11 cellular contexts compared by ENCODE assay signal in genomic region chr16:3112881-3113574, GRCh38. TPM values are rescaled to one million over a fixed set of nuclear protein-coding genes. Genes with fewer than 3 reads are reported as not detected.
DNase-seq lines count a peak whose midpoint lies in the region; ATAC-seq and TF ChIP-seq lines count a peak whose summit lies in the region.
"Had no signal": no experiment of that assay in that cellular context is flagged by ENCODE, and none has a peak within 500 bp of the region (broad histone marks: within the 10 kb centered on the region; RNA-seq: fewer than 3 reads in every experiment).

No MANE protein-coding gene starts in this region.

- TSS peak; percentile 52 for BruUV-seq in Caco-2 (replicated peaks; lab: Mats Ljungman, UMichigan)

- intact Hi-C loops in Caco-2 (cut with micrococcal nuclease; ENCODE audit: unreplicated experiment) (no loop called here), heart left ventricle (cut with DNase I) (loop anchor here in 1 of 10 donors (5.0 kb wide), 1 partner anchor 56 kb away; no protein-coding TSS in a partner anchor)

- H3K36me3 Mint-ChIP-seq in Caco-2 (ENCODE audit: insufficient read depth, unreplicated experiment) (peaks cover 6% of the 10 kb centered on the region), WTC11 (peaks cover 14% of the 10 kb centered on the region), progenitor cell of endocrine pancreas (ENCODE audit: insufficient read depth) (peaks cover 2% of the 10 kb centered on the region)
- H3K36me3 Mint-ChIP-seq in activated T-helper 17 cell treated with anti-CD3 and anti-CD28 coated beads, Interleukin-2, amount 50 U/mL, for 72 hours (ENCODE audit: low read depth), result no peaks in the 10 kb centered on the region

- ATAC-seq in WTC11 (no peak; the same call in 1 of the 2 replicates), heart left ventricle (peak; percentile 8 to 38 (median 19)), HG02759 (IDR thresholded peaks at IDR 0.05; ENCODE audit: unreplicated experiment) (no peak)
- no peak for ATAC-seq in activated T-helper 17 cell treated with anti-CD3 and anti-CD28 coated beads, Interleukin-2, amount 50 U/mL, for 72 hours (replicated peaks)

- H3K4me3 ChIP-seq in Caco-2 (ENCODE audit: low read depth, low read length) (peak overlapping the region; percentile 50), heart left ventricle (peak overlapping the region; percentile 40 to 97 (median 85))

- H3K4me1 ChIP-seq in Caco-2 (peaks cover 4% of the 10 kb centered on the region; the same call in 1 of the 2 replicates), heart left ventricle (peaks cover 0 to 35% (median 24%) of the 10 kb centered on the region in 12 donors)

- DNase-seq in Caco-2 (no peak), WTC11 (ENCODE audit: low spot score) (no peak), heart left ventricle (peak in 1 of 5 donors; percentile 45), progenitor cell of endocrine pancreas (ENCODE audit: low spot score, unreplicated experiment) (no peak), NCI-H2196 treated with DMSO at 0.1 percent for 48 hours (lab: John Stamatoyannopoulos, UW; ENCODE audit: unreplicated experiment) (no peak), NCI-H2107 (lab: John Stamatoyannopoulos, UW) (no peak)
- DNase-seq: activated gamma-delta T cell treated with Interleukin-2 at 50 U/mL for 16 hours had no signal

- no peak for TF ChIP-seq POLR2A in heart left ventricle (IDR thresholded peaks at IDR 0.05)

- H3K27ac Mint-ChIP-seq in Caco-2 (ENCODE audit: unreplicated experiment) (no peak overlapping the region), WTC11 (peak overlapping the region; percentile 80), progenitor cell of endocrine pancreas (peak overlapping the region; percentile 67)
- no peak overlapping the region for H3K27ac Mint-ChIP-seq in activated T-helper 17 cell treated with anti-CD3 and anti-CD28 coated beads, Interleukin-2, amount 50 U/mL, for 72 hours

- H3K9me3 ChIP-seq in Caco-2 (no peaks in the 10 kb centered on the region), heart left ventricle (no peaks in the 10 kb centered on the region)

- H3K4me3 Mint-ChIP-seq in Caco-2 (ENCODE audit: unreplicated experiment), result peak overlapping the region; percentile 70
- H3K4me3 Mint-ChIP-seq in WTC11, result peak overlapping the region; percentile 88
- peak overlapping the region; percentile 89 for H3K4me3 Mint-ChIP-seq in progenitor cell of endocrine pancreas (ENCODE audit: low read depth)
- no peak overlapping the region for H3K4me3 Mint-ChIP-seq in activated T-helper 17 cell treated with anti-CD3 and anti-CD28 coated beads, Interleukin-2, amount 50 U/mL, for 72 hours

- TF ChIP-seq CTCF in Caco-2 (IDR thresholded peaks at IDR 0.05; ENCODE audit: insufficient read depth in 1 of 2, low read depth in 1 of 2, low read length in 1 of 2, severe bottlenecking in 1 of 2, unreplicated experiment in 1 of 2) (no peak), WTC11 (IDR thresholded peaks at IDR 0.05) (no peak), heart left ventricle (IDR thresholded peaks at IDR 0.05) (no peak), progenitor cell of endocrine pancreas (IDR thresholded peaks at IDR 0.05; ENCODE audit: unreplicated experiment) (no peak)

- peak overlapping the region; percentile 12 to 89 (median 76) for H3K27ac ChIP-seq in heart left ventricle

- H3K27me3 ChIP-seq in Caco-2 (replicated peaks; ENCODE audit: control insufficient read depth, insufficient read depth, low read length) (no peaks in the 10 kb centered on the region), heart left ventricle (peaks cover 0 to 3% (median 0%) of the 10 kb centered on the region in 9 donors)

- CTCF ChIA-PET in Caco-2 (lab: Charles Lee) (interaction anchor here (1.0 kb wide), 3 partner anchors 54 to 82 kb away, joined by 3 to 4 read pairs (median 3); no protein-coding TSS in a partner anchor), WTC11 (lab: Charles Lee) (interaction anchor here (1.0 to 6.7 kb wide), 8 partner anchors 12 to 85 kb away, joined by 3 to 112 read pairs (median 8); partner anchors contain the start of gene ZSCAN10)

- no peaks in the 10 kb centered on the region for H3K9me3 Mint-ChIP-seq in Caco-2 (ENCODE audit: unreplicated experiment)
- no peaks in the 10 kb centered on the region for H3K9me3 Mint-ChIP-seq in WTC11
- H3K9me3 Mint-ChIP-seq in progenitor cell of endocrine pancreas (ENCODE audit: low read depth), result no peaks in the 10 kb centered on the region
- no peaks in the 10 kb centered on the region for H3K9me3 Mint-ChIP-seq in activated T-helper 17 cell treated with anti-CD3 and anti-CD28 coated beads, Interleukin-2, amount 50 U/mL, for 72 hours

- H3K36me3 ChIP-seq in Caco-2 (ENCODE audit: control insufficient read depth, insufficient read depth, low read length) (no peaks in the 10 kb centered on the region), heart left ventricle (peaks cover 0 to 35% (median 27%) of the 10 kb centered on the region in 9 donors)

- peaks cover 6% of the 10 kb centered on the region for H3K4me1 Mint-ChIP-seq in Caco-2 (ENCODE audit: low read depth, unreplicated experiment)
- peaks cover 26% of the 10 kb centered on the region for H3K4me1 Mint-ChIP-seq in WTC11
- peaks cover 19% of the 10 kb centered on the region for H3K4me1 Mint-ChIP-seq in progenitor cell of endocrine pancreas (ENCODE audit: low read depth)
- no peaks in the 10 kb centered on the region for H3K4me1 Mint-ChIP-seq in activated T-helper 17 cell treated with anti-CD3 and anti-CD28 coated beads, Interleukin-2, amount 50 U/mL, for 72 hours

- WGBS in heart left ventricle, 4 donors, result 15 to 29% (median 16%) methylated on average over 15 to 19 of the region's 19 CpGs

- POLR2A ChIA-PET in Caco-2 (lab: Charles Lee) (no interaction called here), WTC11 (lab: Charles Lee) (interaction anchor here (0.6 to 2.0 kb wide), 2 partner anchors 15 to 25 kb away, joined by 4 read pairs; no protein-coding TSS in a partner anchor)

- H3K27me3 Mint-ChIP-seq in Caco-2 (ENCODE audit: insufficient read depth, unreplicated experiment) (no peaks in the 10 kb centered on the region), WTC11 (ENCODE audit: low read depth) (no peaks in the 10 kb centered on the region), progenitor cell of endocrine pancreas (peaks cover 3% of the 10 kb centered on the region)
- H3K27me3 Mint-ChIP-seq in activated T-helper 17 cell treated with anti-CD3 and anti-CD28 coated beads, Interleukin-2, amount 50 U/mL, for 72 hours, result peaks cover 4% of the 10 kb centered on the region

TF ChIP-seq in WTC11, 78 proteins besides CTCF, POLR2A, EP300 and RAD21 (continues in another document):
- TF ChIP-seq E2F1 (CRISPR knock-in tag; IDR thresholded peaks at IDR 0.05), result no peak

RNA-seq across cellular contexts. Expression of gene ZNF205, which starts 0.6 kb away (rescaled TPM):
- total RNA-seq in Caco-2 (2022), result 10.3 and 13.5 TPM in 2 replicates
- total RNA-seq in WTC11 (2021), result 17.7 to 22.7 TPM (median 21.3 TPM) in 3 replicates
- 10 to 100 TPM in 2 of 9 donors, 1 to 10 TPM in 7; 7.4 to 19.8 (median 8.1) TPM for total RNA-seq in heart left ventricle
- 10 to 100 TPM; 13.9 to 17.0 TPM for polyA plus RNA-seq in heart left ventricle
- total RNA-seq in progenitor cell of endocrine pancreas, result 23.3 and 23.9 TPM in 2 replicates
- total RNA-seq in activated T-helper 17 cell treated with anti-CD3 and anti-CD28 coated beads, Interleukin-2, amount 50 U/mL, for 72 hours, result not detected

RNA-seq across cellular contexts. Expression of gene ZSCAN10, which starts 13.9 kb away (rescaled TPM):
- total RNA-seq in Caco-2 (2022) (not detected in 2 replicates), WTC11 (2021) (263 to 286 TPM (median 271 TPM) in 3 replicates), heart left ventricle (not detected), progenitor cell of endocrine pancreas (0.33 and 0.34 TPM in 2 replicates)
- polyA plus RNA-seq in heart left ventricle, result not detected
- under 1 TPM; 0.34 to 0.45 TPM for total RNA-seq in activated T-helper 17 cell treated with anti-CD3 and anti-CD28 coated beads, Interleukin-2, amount 50 U/mL, for 72 hours
- total RNA-seq: Daoy, pulmonary artery endothelial cell had no signal

RNA-seq across cellular contexts. Expression of gene ZNF213, which starts 21.8 kb away (rescaled TPM):
- 5.3 and 5.5 TPM in 2 replicates for total RNA-seq in Caco-2 (2022)
- total RNA-seq in WTC11 (2021), result 8.9 to 11.6 TPM (median 10.3 TPM) in 3 replicates
- 10 to 100 TPM in 2 of 9 donors, 1 to 10 TPM in 7; 6.7 to 14.3 (median 8.2) TPM for total RNA-seq in heart left ventricle
- polyA plus RNA-seq in heart left ventricle, result 10 to 100 TPM in 1 of 2 donors, 1 to 10 TPM in 1; 8.7 to 14.2 TPM
- total RNA-seq in progenitor cell of endocrine pancreas, result 13.1 and 13.4 TPM in 2 replicates
- 1 to 10 TPM; 6.4 to 8.6 TPM for total RNA-seq in activated T-helper 17 cell treated with anti-CD3 and anti-CD28 coated beads, Interleukin-2, amount 50 U/mL, for 72 hours

RNA-seq across cellular contexts. Expression of gene IL32, which starts 47.6 kb away (rescaled TPM):
- total RNA-seq in Caco-2 (2022) (149 and 165 TPM in 2 replicates), WTC11 (2021) (3.5 to 4.7 TPM (median 3.6 TPM) in 3 replicates), heart left ventricle (100 to 1,000 TPM in 1 of 9 donors, 10 to 100 TPM in 8; 20.6 to 241 (median 48.9) TPM), progenitor cell of endocrine pancreas (2.9 and 4.6 TPM in 2 replicates)
- 10 to 100 TPM; 60.2 to 63.4 TPM for polyA plus RNA-seq in heart left ventricle
- total RNA-seq in activated T-helper 17 cell treated with anti-CD3 and anti-CD28 coated beads, Interleukin-2, amount 50 U/mL, for 72 hours, result 1,000 to 10,000 TPM; 3,603 to 3,666 TPM

Comparison
In these comparisons a context has a peak if more than half of its experiments do, and no peak if none do; other contexts are left out.
1. H3K27ac Mint-ChIP-seq: peak in WTC11 (single experiment) and progenitor cell of endocrine pancreas (single experiment); none in Caco-2 (single experiment) and activated T-helper 17 cell treated with anti-CD3 and anti-CD28 coated beads, Interleukin-2, amount 50 U/mL, for 72 hours (single experiment).
2. ATAC-seq: peak in heart left ventricle (4 of 4); none in WTC11 (single experiment), HG02759 (single experiment) and activated T-helper 17 cell treated with anti-CD3 and anti-CD28 coated beads, Interleukin-2, amount 50 U/mL, for 72 hours (single experiment).
3. RNA of gene ZSCAN10, which starts 13.9 kb away (total RNA-seq): 263 to 286 TPM in WTC11; 0.34 to 0.45 TPM in activated T-helper 17 cell treated with anti-CD3 and anti-CD28 coated beads, Interleukin-2, amount 50 U/mL, for 72 hours, 0.33 to 0.34 TPM in progenitor cell of endocrine pancreas, not detected in Caco-2 and not detected in heart left ventricle; every median in the first group is over 100 times any median in the second.